Comparison of ENCODE assay signal across 27 cellular contexts in genomic region chr2:217868265-217868892, GRCh38.
DNase-seq lines count a peak whose midpoint lies in the region; ATAC-seq and TF ChIP-seq lines count a peak whose summit lies in the region.
"Had no signal": no experiment of that assay in that cellular context is flagged by ENCODE, and none has a peak within 500 bp of the region (broad histone marks: within the 10 kb centered on the region; RNA-seq: fewer than 3 reads in every experiment).

No MANE protein-coding gene starts in this region.

- no peaks in the 10 kb centered on the region for H3K9me3 ChIP-seq in sigmoid colon
- H3K9me3 ChIP-seq: BLaER1, HAP-1 had no signal

- DNase-seq in memory B cell (ENCODE audit: low spot score in 2 of 2) = no peak
- no peak for DNase-seq in sigmoid colon
- DNase-seq: activated CD4-positive, alpha-beta T cell treated with anti-CD3 and anti-CD28 coated beads, Interleukin-2, amount 50 U/mL, for 4 hours; activated CD4-positive, CD25-positive, alpha-beta regulatory T cell; activated CD8-positive, alpha-beta memory T cell treated with anti-CD3 and anti-CD28 coated beads, Interleukin-2, amount 10 ng/mL, durations not matched to agents 7 days and 5 days; activated naive CD4-positive, alpha-beta T cell; activated T-cell treated with anti-CD3 and anti-CD28 coated beads, Interleukin-2, amount 50 U/mL, for 48 hours; brain microvascular endothelial cell; COR-L47; DMS53; left colon; mesendoderm; natural killer cell; NCI-H1048; NCI-H1694 treated with DMSO at 0.1 percent for 48 hours; NCI-H446; NCI-H748 treated with DMSO at 0.1 percent for 48 hours; stimulated activated naive B cell treated with anti-CD40 and anti-IgM and Interleukin-4, amounts not matched to agents 10 μg/mL and 1 μg/mL and 100 μg/mL, for 72 hours had no signal

- H3K27ac ChIP-seq in sigmoid colon = peak overlapping the region; percentile 57 to 98 (median 80)
- H3K27ac ChIP-seq: BLaER1, brain microvascular endothelial cell had no signal

- H3K36me3 ChIP-seq in sigmoid colon = peaks cover 48 to 98% (median 88%) of the 10 kb centered on the region in 4 donors
- H3K36me3 ChIP-seq: HAP-1 had no signal

- no peak for ATAC-seq in memory B cell (ENCODE audit: low read depth)
- ATAC-seq in HG03378 (IDR thresholded peaks at IDR 0.05; ENCODE audit: unreplicated experiment) = no peak
- ATAC-seq in GM18870 (IDR thresholded peaks at IDR 0.05; ENCODE audit: unreplicated experiment) = no peak
- no peak for ATAC-seq in GM18502 (IDR thresholded peaks at IDR 0.05; ENCODE audit: poor library complexity, unreplicated experiment)
- no peak for ATAC-seq in HG02759 (IDR thresholded peaks at IDR 0.05; ENCODE audit: unreplicated experiment)
- ATAC-seq: activated CD8-positive, alpha-beta memory T cell treated with anti-CD3 and anti-CD28 coated beads, Interleukin-2, amount 10 ng/mL, durations not matched to agents 7 days and 5 days; left colon; natural killer cell; Right ventricle myocardium inferior; stimulated activated naive B cell treated with anti-CD40 and anti-IgM and Interleukin-4, amounts not matched to agents 10 μg/mL and 1 μg/mL and 100 μg/mL, for 72 hours had no signal

- H3K9me3 Mint-ChIP-seq in brain (no peaks in the 10 kb centered on the region), memory B cell (peaks cover 1% of the 10 kb centered on the region)
- H3K9me3 Mint-ChIP-seq: natural killer cell; T-helper 1 cell treated with Interleukin-12 subunit alpha and Interleukin-12 subunit beta and Interleukin-4 antibody, amounts not matched to agents 30 μg/mL and 1 μg/mL, for 36 hours had no signal

- H3K4me1 Mint-ChIP-seq in brain (peaks cover 22% of the 10 kb centered on the region), memory B cell (peaks cover 43% of the 10 kb centered on the region)
- H3K4me1 Mint-ChIP-seq: activated CD8-positive, alpha-beta memory T cell treated with anti-CD3 and anti-CD28 coated beads, Interleukin-2, amount 10 ng/mL, durations not matched to agents 7 days and 5 days; natural killer cell had no signal

- H3K4me3 Mint-ChIP-seq in brain = no peak overlapping the region
- no peak overlapping the region for H3K4me3 Mint-ChIP-seq in memory B cell
- H3K4me3 Mint-ChIP-seq: activated CD8-positive, alpha-beta memory T cell treated with anti-CD3 and anti-CD28 coated beads, Interleukin-2, amount 10 ng/mL, durations not matched to agents 7 days and 5 days; natural killer cell; stimulated activated naive B cell treated with anti-CD40 and anti-IgM and Interleukin-4, amounts not matched to agents 10 μg/mL and 1 μg/mL and 100 μg/mL, for 72 hours; T-helper 1 cell treated with Interleukin-12 subunit alpha and Interleukin-12 subunit beta and Interleukin-4 antibody, amounts not matched to agents 30 μg/mL and 1 μg/mL, for 36 hours had no signal

- no peak for TF ChIP-seq EP300 in sigmoid colon (IDR thresholded peaks at IDR 0.05)

- no peaks in the 10 kb centered on the region for H3K27me3 ChIP-seq in sigmoid colon
- H3K27me3 ChIP-seq: BLaER1, brain microvascular endothelial cell had no signal

- intact Hi-C loops in sigmoid colon (cut with DNase I) = no loop called here

- H3K4me1 ChIP-seq in sigmoid colon = peaks cover 0 to 96% (median 85%) of the 10 kb centered on the region in 4 donors
- H3K4me1 ChIP-seq: HAP-1 had no signal

- H3K4me3 ChIP-seq in sigmoid colon = no peak overlapping the region
- H3K4me3 ChIP-seq: BLaER1, HAP-1 had no signal

- TF ChIP-seq CTCF in brain (conservative IDR thresholded peaks at IDR 0.05) = no peak
- no peak for TF ChIP-seq CTCF in sigmoid colon (IDR thresholded peaks at IDR 0.05)

- TF ChIP-seq POLR2A in sigmoid colon (IDR thresholded peaks at IDR 0.05) = no peak

- peaks cover 2% of the 10 kb centered on the region for H3K27me3 Mint-ChIP-seq in brain
- H3K27me3 Mint-ChIP-seq in memory B cell = peaks cover 4% of the 10 kb centered on the region

- peaks cover 12% of the 10 kb centered on the region for H3K36me3 Mint-ChIP-seq in brain
- H3K36me3 Mint-ChIP-seq in memory B cell = no peaks in the 10 kb centered on the region
- H3K36me3 Mint-ChIP-seq: activated CD8-positive, alpha-beta memory T cell treated with anti-CD3 and anti-CD28 coated beads, Interleukin-2, amount 10 ng/mL, durations not matched to agents 7 days and 5 days; natural killer cell had no signal

- peak overlapping the region in 3 of 5 experiments; percentile 74 to 86 (median 77) for H3K27ac Mint-ChIP-seq in brain
- H3K27ac Mint-ChIP-seq in memory B cell = peak overlapping the region; percentile 33
- H3K27ac Mint-ChIP-seq: activated CD8-positive, alpha-beta memory T cell treated with anti-CD3 and anti-CD28 coated beads, Interleukin-2, amount 10 ng/mL, durations not matched to agents 7 days and 5 days; natural killer cell; stimulated activated naive B cell treated with anti-CD40 and anti-IgM and Interleukin-4, amounts not matched to agents 10 μg/mL and 1 μg/mL and 100 μg/mL, for 72 hours; T-helper 1 cell treated with Interleukin-12 subunit alpha and Interleukin-12 subunit beta and Interleukin-4 antibody, amounts not matched to agents 30 μg/mL and 1 μg/mL, for 36 hours had no signal

- WGBS in sigmoid colon, 2 donors = 77 to 82% methylated on average over 5 of the region's 5 CpGs
